ENCODE assay signal across 14 cellular contexts in the genomic region with DNA sequence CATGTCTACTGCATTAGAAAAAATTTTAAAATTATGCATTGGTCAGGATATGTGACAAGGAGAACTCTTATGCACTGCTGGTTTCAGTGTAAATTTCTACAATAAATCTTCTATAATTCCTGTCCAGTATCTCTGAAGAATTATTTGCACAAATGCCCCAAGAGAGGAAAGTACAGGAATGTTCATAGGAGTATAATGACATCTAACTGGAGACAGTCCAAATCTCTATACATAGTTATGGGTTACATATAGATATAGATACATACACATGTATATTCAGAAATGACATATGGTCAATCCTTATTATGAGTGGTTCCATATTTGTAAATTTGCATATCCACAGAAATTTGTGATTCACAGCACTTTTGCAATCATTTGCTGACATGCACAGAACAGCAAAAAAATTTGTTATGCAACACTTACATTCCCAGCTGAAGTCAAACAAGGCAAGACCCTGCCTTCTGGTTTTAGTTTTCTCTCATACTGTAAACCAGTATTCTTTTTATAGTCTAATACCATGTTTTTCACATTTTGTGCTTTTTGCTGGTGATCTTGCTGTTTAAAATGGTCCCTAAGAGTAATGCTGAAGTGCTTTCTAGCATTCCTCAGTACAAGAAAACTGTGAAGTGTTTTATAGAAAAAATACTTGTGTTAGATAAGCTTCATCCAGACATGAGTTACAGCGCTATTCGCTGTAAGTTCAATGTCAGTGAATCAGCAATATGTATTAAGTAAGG.
DNase-seq lines count a peak whose midpoint lies in the region; ATAC-seq and TF ChIP-seq lines count a peak whose summit lies in the region.
"Had no signal": no experiment of that assay in that cellular context is flagged by ENCODE, and none has a peak within 500 bp of the region (broad histone marks: within the 10 kb centered on the region; RNA-seq: fewer than 3 reads in every experiment).

No MANE protein-coding gene starts in this region.

- no peak overlapping the region for H3K27ac Mint-ChIP-seq in progenitor cell of endocrine pancreas
- H3K27ac Mint-ChIP-seq: activated naive CD8-positive, alpha-beta T cell had no signal

- no peaks in the 10 kb centered on the region for H3K27me3 ChIP-seq in RWPE2 (ENCODE audit: insufficient read depth, poor library complexity, severe bottlenecking)
- H3K27me3 ChIP-seq: tibial artery had no signal

- H3K4me1 ChIP-seq in RWPE2 (ENCODE audit: insufficient read depth, poor library complexity, severe bottlenecking) = peaks cover 32% of the 10 kb centered on the region

- in situ Hi-C loops in GM13977 (cut with MboI; ENCODE audit: low pct_unique_long_range_greater_than_20kb, low sequenced_read_pairs, unreplicated experiment) = no loop called here

- peak overlapping the region; percentile 61 for H3K27ac ChIP-seq in RWPE2 (ENCODE audit: poor library complexity, severe bottlenecking)
- H3K27ac ChIP-seq: tibial artery had no signal

- H3K27me3 Mint-ChIP-seq in progenitor cell of endocrine pancreas = no peaks in the 10 kb centered on the region
- H3K27me3 Mint-ChIP-seq: activated naive CD8-positive, alpha-beta T cell had no signal

- no peak for TF ChIP-seq CTCF in RWPE2 (IDR thresholded peaks at IDR 0.05; ENCODE audit: poor library complexity, severe bottlenecking)
- TF ChIP-seq CTCF in fibroblast of villous mesenchyme (IDR thresholded peaks at IDR 0.05; ENCODE audit: insufficient read depth, low read depth, low read length) = no peak
- no peak for TF ChIP-seq CTCF in progenitor cell of endocrine pancreas (IDR thresholded peaks at IDR 0.05; ENCODE audit: unreplicated experiment)
- TF ChIP-seq CTCF in GM13977 (IDR thresholded peaks at IDR 0.05; ENCODE audit: extremely low read depth, insufficient read depth, missing control alignments) = no peak

- DNase-seq in GM04504 (ENCODE audit: low read depth) = peak; percentile 71
- no peak for DNase-seq in RWPE2 (ENCODE audit: low spot score)
- peak; percentile 87 for DNase-seq in fibroblast of villous mesenchyme (ENCODE audit: low read depth)
- peak; percentile 63 for DNase-seq in skeletal muscle cell (ENCODE audit: low read depth)
- no peak for DNase-seq in progenitor cell of endocrine pancreas (ENCODE audit: low spot score, unreplicated experiment)
- DNase-seq in activated effector memory CD4-positive, alpha-beta T cell treated with anti-CD3 and anti-CD28 coated beads, Interleukin-2, amount 50 U/mL, for 16 hours = no peak
- DNase-seq in GM13977 (ENCODE audit: low spot score) = no peak
- DNase-seq: activated CD4-positive, alpha-beta T cell treated with anti-CD3 and anti-CD28 coated beads, Interleukin-2, amount 50 U/mL, for 48 hours; Kasumi-1; kidney; NCI-H524; tibial artery had no signal

- ATAC-seq in RWPE2 (ENCODE audit: low read depth) = peak; percentile 63
- ATAC-seq in GM21515 (IDR thresholded peaks at IDR 0.05; ENCODE audit: unreplicated experiment) = no peak

- H3K4me3 ChIP-seq in RWPE2 (ENCODE audit: severe bottlenecking) = no peak overlapping the region
- H3K4me3 ChIP-seq in fibroblast of villous mesenchyme (ENCODE audit: low read depth, low read length) = no peak overlapping the region
- no peak overlapping the region for H3K4me3 ChIP-seq in skeletal muscle cell (ENCODE audit: low read depth, low read length)
- H3K4me3 ChIP-seq: tibial artery had no signal

- no peaks in the 10 kb centered on the region for H3K9me3 ChIP-seq in RWPE2 (ENCODE audit: severe bottlenecking)
- H3K9me3 ChIP-seq: tibial artery had no signal

- no peaks in the 10 kb centered on the region for H3K9me3 Mint-ChIP-seq in progenitor cell of endocrine pancreas (ENCODE audit: low read depth)

- H3K36me3 ChIP-seq in RWPE2 (ENCODE audit: low read depth) = no peaks in the 10 kb centered on the region
- H3K36me3 ChIP-seq: tibial artery had no signal

- H3K36me3 Mint-ChIP-seq in progenitor cell of endocrine pancreas (ENCODE audit: insufficient read depth) = no peaks in the 10 kb centered on the region

- no peak overlapping the region for H3K4me3 Mint-ChIP-seq in progenitor cell of endocrine pancreas (ENCODE audit: low read depth)
- H3K4me3 Mint-ChIP-seq: activated naive CD8-positive, alpha-beta T cell had no signal

- H3K4me1 Mint-ChIP-seq in progenitor cell of endocrine pancreas (ENCODE audit: low read depth) = no peaks in the 10 kb centered on the region

Comparison
In these comparisons a context has a peak if more than half of its experiments do, and no peak if none do; other contexts are left out.
1. DNase-seq: peak in GM04504 (single experiment), fibroblast of villous mesenchyme (single experiment) and skeletal muscle cell (single experiment); none in RWPE2 (single experiment), progenitor cell of endocrine pancreas (single experiment), activated effector memory CD4-positive, alpha-beta T cell treated with anti-CD3 and anti-CD28 coated beads, Interleukin-2, amount 50 U/mL, for 16 hours (single experiment) and GM13977 (single experiment).